8 cellular contexts compared by ENCODE assay signal in the genomic region with DNA sequence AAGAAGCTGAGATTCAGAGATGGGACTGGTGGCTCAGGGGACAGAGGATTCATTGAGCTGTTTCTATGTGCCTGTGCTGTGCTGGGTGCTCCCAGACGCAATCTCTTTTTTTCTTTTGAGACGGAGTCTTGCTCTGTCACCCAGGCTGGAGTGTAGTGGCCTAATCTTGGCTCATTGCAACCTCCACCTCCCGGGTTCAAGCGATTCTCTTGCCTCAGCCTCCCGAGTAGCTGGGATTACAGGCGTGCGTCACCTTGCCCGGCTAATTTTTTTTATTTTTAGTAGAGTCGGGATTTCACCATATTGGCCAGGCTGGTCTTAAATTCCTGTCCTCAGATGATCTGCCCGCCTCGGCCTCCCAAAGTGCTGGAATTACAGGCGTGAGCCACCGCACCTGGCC. TPM values are rescaled to one million over a fixed set of nuclear protein-coding genes. Genes with fewer than 3 reads are reported as not detected.
"Had no signal": no experiment of that assay in that cellular context is flagged by ENCODE, and none has a peak within 500 bp of the region (broad histone marks: within the 10 kb centered on the region; RNA-seq: fewer than 3 reads in every experiment).

No MANE protein-coding gene starts in this region.

RNA-seq across cellular contexts. Expression of gene ATP5MGL, which starts 32.7 kb away (rescaled TPM):
- total RNA-seq: ascending aorta had no signal
- polyA plus RNA-seq: adipose tissue had no signal

RNA-seq across cellular contexts. Expression of gene A4GALT, which starts 47.6 kb away (rescaled TPM):
- total RNA-seq: activated CD4-positive, alpha-beta T cell treated with anti-CD3 and anti-CD28 coated beads for 36 hours; activated naive CD8-positive, alpha-beta T cell treated with anti-CD3 and anti-CD28 coated beads, Interleukin-2, amount 10 ng/mL, durations not matched to agents 7 days and 5 days; activated T-helper 2 cell treated with anti-CD3 and anti-CD28 coated beads, Interferon-gamma antibody, Interleukin-2, Interleukin-4, amounts not matched to agents 10 μg/mL and 5 μg/mL and 100 μg/mL, durations not matched to agents 14 hours and 24 hours and 36 hours; T-helper 1 cell treated with Interleukin-12 subunit alpha and Interleukin-12 subunit beta and Interleukin-4 antibody, amounts not matched to agents 30 ng/mL and 1 ng/mL, for 36 hours; T-helper 17 cell; T-helper 2 cell treated with Interferon-gamma antibody and Interleukin-4, amounts not matched to agents 100 ng/mL and 5 ng/mL, for 36 hours had no signal
